16 cellular contexts compared by ENCODE assay signal in genomic region chr13:89307278-89307677, GRCh38.
"Had no signal": no experiment of that assay in that cellular context is flagged by ENCODE, and none has a peak within 500 bp of the region (broad histone marks: within the 10 kb centered on the region; RNA-seq: fewer than 3 reads in every experiment).

No MANE protein-coding gene starts in this region.

- H3K4me3 Mint-ChIP-seq: activated naive CD4-positive, alpha-beta T cell treated with anti-CD3 and anti-CD28 coated beads for 36 hours; activated naive CD8-positive, alpha-beta T cell treated with anti-CD3 and anti-CD28 coated beads, Interleukin-2, amount 50 U/mL, for 24 hours; activated T-helper 17 cell treated with anti-CD3 and anti-CD28 coated beads, Interleukin-2, amount 50 U/mL, for 72 hours; dendritic cell treated with granulocyte-macrophage colony-stimulating factor and Interleukin-4, amounts not matched to agents 40 ng/mL and 50 ng/mL, for 4 days; mesothelial cell of epicardium had no signal

- H3K9me3 ChIP-seq: ascending aorta, breast epithelium, lower lobe of right lung, prostate gland, thyroid gland had no signal

- H3K27me3 ChIP-seq: ascending aorta, breast epithelium, spleen, thyroid gland had no signal

- H3K27ac Mint-ChIP-seq: activated naive CD4-positive, alpha-beta T cell treated with anti-CD3 and anti-CD28 coated beads for 36 hours; activated naive CD8-positive, alpha-beta T cell treated with anti-CD3 and anti-CD28 coated beads, Interleukin-2, amount 50 U/mL, for 24 hours; activated T-helper 17 cell treated with anti-CD3 and anti-CD28 coated beads, Interleukin-2, amount 50 U/mL, for 72 hours; dendritic cell treated with granulocyte-macrophage colony-stimulating factor and Interleukin-4, amounts not matched to agents 40 ng/mL and 50 ng/mL, for 4 days; mesothelial cell of epicardium had no signal

- H3K36me3 ChIP-seq: ascending aorta, breast epithelium, lower lobe of right lung, prostate gland, spleen, thyroid gland had no signal

- H3K4me1 Mint-ChIP-seq: activated naive CD8-positive, alpha-beta T cell treated with anti-CD3 and anti-CD28 coated beads, Interleukin-2, amount 50 U/mL, for 24 hours; activated T-helper 17 cell treated with anti-CD3 and anti-CD28 coated beads, Interleukin-2, amount 50 U/mL, for 72 hours had no signal

- DNase-seq: activated CD4-positive, CD25-positive, alpha-beta regulatory T cell treated with anti-CD3 and anti-CD28 coated beads, Interleukin-2, amount 50 U/mL, for 72 hours; activated naive CD4-positive, alpha-beta T cell treated with anti-CD3 and anti-CD28 coated beads for 36 hours; activated naive CD8-positive, alpha-beta T cell treated with anti-CD3 and anti-CD28 coated beads, Interleukin-2, amount 50 U/mL, for 24 hours; head of caudate nucleus; lower lobe of right lung; spleen; T1000; thyroid gland had no signal

- H3K4me3 ChIP-seq: ascending aorta, breast epithelium, lower lobe of right lung, prostate gland, spleen, thyroid gland had no signal

- ATAC-seq: activated naive CD8-positive, alpha-beta T cell treated with anti-CD3 and anti-CD28 coated beads, Interleukin-2, amount 50 U/mL, for 24 hours; activated T-helper 17 cell treated with anti-CD3 and anti-CD28 coated beads, Interleukin-2, amount 50 U/mL, for 72 hours; lower lobe of right lung; sciatic nerve had no signal

- H3K27me3 Mint-ChIP-seq: activated naive CD8-positive, alpha-beta T cell treated with anti-CD3 and anti-CD28 coated beads, Interleukin-2, amount 50 U/mL, for 24 hours; activated T-helper 17 cell treated with anti-CD3 and anti-CD28 coated beads, Interleukin-2, amount 50 U/mL, for 72 hours; dendritic cell treated with granulocyte-macrophage colony-stimulating factor and Interleukin-4, amounts not matched to agents 40 ng/mL and 50 ng/mL, for 4 days had no signal

- H3K36me3 Mint-ChIP-seq: mesothelial cell of epicardium had no signal

- H3K27ac ChIP-seq: ascending aorta, breast epithelium, epithelial cell of prostate, lower lobe of right lung, prostate gland, spleen, thyroid gland had no signal

- H3K4me1 ChIP-seq: ascending aorta, breast epithelium, lower lobe of right lung, prostate gland, spleen, thyroid gland had no signal
